15 cellular contexts compared by ENCODE assay signal in genomic region chr7:27154369-27154768, GRCh38. TPM values are rescaled to one million over a fixed set of nuclear protein-coding genes. Genes with fewer than 3 reads are reported as not detected.
DNase-seq lines count a peak whose midpoint lies in the region; ATAC-seq, FAIRE-seq and TF ChIP-seq lines count a peak whose summit lies in the region.
"Had no signal": no experiment of that assay in that cellular context is flagged by ENCODE, and none has a peak within 500 bp of the region (broad histone marks: within the 10 kb centered on the region; RNA-seq: fewer than 3 reads in every experiment).

No MANE protein-coding gene starts in this region.

- no peaks in the 10 kb centered on the region for H3K9me1 ChIP-seq in keratinocyte (ENCODE audit: control insufficient read depth, extremely low read depth, insufficient read depth, low read length)

- H3K9me3 ChIP-seq in T-helper 17 cell (ENCODE audit: control insufficient read depth, low read length, poor library complexity, severe bottlenecking) (no peaks in the 10 kb centered on the region), keratinocyte (ENCODE audit: control insufficient read depth, low read depth, low read length) (no peaks in the 10 kb centered on the region), skeletal muscle satellite cell (replicated peaks; ENCODE audit: low read length) (no peaks in the 10 kb centered on the region)
- H3K9me3 ChIP-seq: neutrophil, vagina had no signal

- peak overlapping the region; percentile 66 for H3K4me3 Mint-ChIP-seq in T-helper 17 cell

- H2AFZ ChIP-seq in keratinocyte (ENCODE audit: control insufficient read depth, low read length): no peak overlapping the region

- TF ChIP-seq CTCF in keratinocyte (optimal IDR thresholded peaks at IDR 0.05 in 1 of 3, IDR thresholded peaks at IDR 0.05 in 1 of 3, conservative IDR thresholded peaks at IDR 0.05 in 1 of 3; ENCODE audit: extremely low read depth in 1 of 3, insufficient read depth in 2 of 3, low read length in 3 of 3): no peak

- no peaks in the 10 kb centered on the region for H4K20me1 ChIP-seq in keratinocyte (ENCODE audit: control insufficient read depth, extremely low read depth, insufficient read depth, low read length)

- H3K27me3 Mint-ChIP-seq in T-helper 17 cell: peaks cover 92% of the 10 kb centered on the region

- H3K27ac Mint-ChIP-seq in T-helper 17 cell: peak overlapping the region; percentile 91

- H3K36me3 ChIP-seq in keratinocyte (ENCODE audit: control insufficient read depth in 2 of 2, extremely low read depth in 1 of 2, insufficient read depth in 2 of 2, low read length in 2 of 2) (no peaks in the 10 kb centered on the region), skeletal muscle satellite cell (ENCODE audit: insufficient read depth, low read length) (no peaks in the 10 kb centered on the region)
- H3K36me3 ChIP-seq: neutrophil, vagina had no signal

- peak; percentile 49 for DNase-seq in activated CD8-positive, alpha-beta memory T cell treated with anti-CD3 and anti-CD28 coated beads, Interleukin-2, amount 50 U/mL, for 48 hours
- no peak for DNase-seq in activated CD8-positive, alpha-beta memory T cell treated with anti-CD3 and anti-CD28 coated beads, Interleukin-2, amount 50 U/mL, for 4 hours
- DNase-seq in T-helper 17 cell (no peak), keratinocyte (ENCODE audit: low read depth, low spot score) (no peak), NCI-H510A (lab: John Stamatoyannopoulos, UW) (no peak), COLO668 (lab: John Stamatoyannopoulos, UW; ENCODE audit: unreplicated experiment) (no peak), putamen (ENCODE audit: low spot score) (no peak)
- DNase-seq: anterior cingulate cortex; effector memory CD4-positive, alpha-beta T cell; Kasumi-1; NCI-H2029 had no signal

- peak overlapping the region; percentile 87 for H3K27ac ChIP-seq in keratinocyte (ENCODE audit: control insufficient read depth, insufficient read depth, low read length)
- H3K27ac ChIP-seq: neutrophil, vagina had no signal

- no peak for FAIRE-seq in keratinocyte (lab: Jason Lieb, UNC)

- H3K79me2 ChIP-seq in keratinocyte (ENCODE audit: control insufficient read depth, insufficient read depth, low read length): peaks cover 59% of the 10 kb centered on the region

- dilution Hi-C loops in keratinocyte (cut with MboI; ENCODE audit: extremely low pct_ligation_motif_present, low sequenced_read_pairs): no loop called here

- no peaks in the 10 kb centered on the region for H3K27me3 ChIP-seq in keratinocyte (ENCODE audit: control insufficient read depth, extremely low read depth, insufficient read depth, low read length)
- no peaks in the 10 kb centered on the region for H3K27me3 ChIP-seq in skeletal muscle satellite cell (ENCODE audit: control insufficient read depth, insufficient read depth, low read length)
- H3K27me3 ChIP-seq: vagina had no signal

- peak overlapping the region; percentile 90 for H3K9ac ChIP-seq in keratinocyte (ENCODE audit: control insufficient read depth, extremely low read depth, insufficient read depth, low read length)
- no peak overlapping the region for H3K9ac ChIP-seq in skeletal muscle satellite cell (ENCODE audit: low read depth, low read length)

- H3K4me1 ChIP-seq in keratinocyte (ENCODE audit: control insufficient read depth, extremely low read depth, insufficient read depth, low read length): peaks cover 69% of the 10 kb centered on the region
- H3K4me1 ChIP-seq in skeletal muscle satellite cell (ENCODE audit: control insufficient read depth, insufficient read depth, low read length): peaks cover 40% of the 10 kb centered on the region

- peak overlapping the region in 2 of 3 experiments; percentile 73 to 94 for H3K4me3 ChIP-seq in keratinocyte (ENCODE audit: control insufficient read depth in 2 of 3, extremely low read depth in 1 of 3, insufficient read depth in 2 of 3, low read depth in 1 of 3, low read length in 3 of 3)
- no peak overlapping the region for H3K4me3 ChIP-seq in skeletal muscle satellite cell (ENCODE audit: low read length)

- ATAC-seq in T-helper 17 cell: no peak

- H3K4me1 Mint-ChIP-seq in T-helper 17 cell: peaks cover 49% of the 10 kb centered on the region

- H3K4me2 ChIP-seq in keratinocyte (ENCODE audit: control insufficient read depth, extremely low read depth, insufficient read depth, low read depth, low read length): peak overlapping the region; percentile 98
- H3K4me2 ChIP-seq in skeletal muscle satellite cell (ENCODE audit: low read length): peak overlapping the region; percentile 87

- peaks cover 15% of the 10 kb centered on the region for H3K36me3 Mint-ChIP-seq in T-helper 17 cell (ENCODE audit: low read depth)

RNA-seq across cellular contexts. Expression of gene HOXA3, which starts 2.0 kb away (rescaled TPM):
- not detected for total RNA-seq in T-helper 17 cell
- polyA plus RNA-seq in keratinocyte: 0.17 to 0.84 TPM (median 0.58 TPM) in 3 replicates
- polyA plus RNA-seq in keratinocyte (2011; ENCODE audit: low read depth): 0.87 TPM
- 0.55 and 0.95 TPM in 2 replicates for polyA plus RNA-seq in keratinocyte (2011; cell fraction: cytosol; rRNA removed)
- polyA plus RNA-seq in keratinocyte (2011; cell fraction: nucleus; rRNA removed): 1.2 and 2.0 TPM in 2 replicates
- 1.1 and 3.2 TPM in 2 replicates for polyA plus RNA-seq in keratinocyte (2012; ENCODE audit: low replicate concordance)
- polyA minus RNA-seq in keratinocyte: 0.22 to 1.2 TPM in 2 of 3 replicates, not detected in the other
- polyA minus RNA-seq in keratinocyte (2011; cell fraction: cytosol; rRNA and poly(A)+ RNA removed): 1.9 TPM
- polyA minus RNA-seq in keratinocyte (2011; cell fraction: nucleus; rRNA and poly(A)+ RNA removed): 0.54 and 1.2 TPM in 2 replicates
- 2.0 and 3.3 TPM in 2 replicates for total RNA-seq in skeletal muscle satellite cell (2012; rRNA removed)
- total RNA-seq: A673 had no signal

RNA-seq across cellular contexts. Expression of gene HOXA7, which starts 2.1 kb away (rescaled TPM):
- total RNA-seq in T-helper 17 cell: not detected
- 3.8 to 13.5 TPM (median 8.1 TPM) in 3 replicates for polyA plus RNA-seq in keratinocyte
- polyA plus RNA-seq in keratinocyte (2011; ENCODE audit: low read depth): 4.9 TPM
- 7.4 and 9.8 TPM in 2 replicates for polyA plus RNA-seq in keratinocyte (2011; cell fraction: cytosol; rRNA removed)
- 5.2 and 6.0 TPM in 2 replicates for polyA plus RNA-seq in keratinocyte (2011; cell fraction: nucleus; rRNA removed)
- 3.9 and 14.3 TPM in 2 replicates for polyA plus RNA-seq in keratinocyte (2012; ENCODE audit: low replicate concordance)
- 4.5 to 4.9 TPM (median 4.8 TPM) in 3 replicates for polyA minus RNA-seq in keratinocyte
- polyA minus RNA-seq in keratinocyte (2011; cell fraction: cytosol; rRNA and poly(A)+ RNA removed): 11.9 TPM
- polyA minus RNA-seq in keratinocyte (2011; cell fraction: nucleus; rRNA and poly(A)+ RNA removed): 2.0 and 2.3 TPM in 2 replicates
- 2.0 and 2.8 TPM in 2 replicates for total RNA-seq in skeletal muscle satellite cell (2012; rRNA removed)

RNA-seq across cellular contexts. Expression of gene HOXA6, which starts 6.8 kb away (rescaled TPM):
- total RNA-seq in T-helper 17 cell: not detected
- 0.52 to 0.72 TPM (median 0.54 TPM) in 3 replicates for polyA plus RNA-seq in keratinocyte
- not detected for polyA plus RNA-seq in keratinocyte (2011; ENCODE audit: low read depth)
- polyA plus RNA-seq in keratinocyte (2011; cell fraction: cytosol; rRNA removed): 0.26 and 0.68 TPM in 2 replicates
- 1.8 and 2.5 TPM in 2 replicates for polyA plus RNA-seq in keratinocyte (2011; cell fraction: nucleus; rRNA removed)
- polyA plus RNA-seq in keratinocyte (2012; ENCODE audit: low replicate concordance): 0.44 and 1.4 TPM in 2 replicates
- polyA minus RNA-seq in keratinocyte: 0.59 to 2.3 TPM (median 1.1 TPM) in 3 replicates
- not detected for polyA minus RNA-seq in keratinocyte (2011; cell fraction: cytosol; rRNA and poly(A)+ RNA removed)
- polyA minus RNA-seq in keratinocyte (2011; cell fraction: nucleus; rRNA and poly(A)+ RNA removed): 2.7 and 3.6 TPM in 2 replicates
- 5.6 and 8.7 TPM in 2 replicates for total RNA-seq in skeletal muscle satellite cell (2012; rRNA removed)
- total RNA-seq: A673 had no signal

RNA-seq across cellular contexts. Expression of gene HOXA5, which starts 10.9 kb away (rescaled TPM):
- under 1 TPM in 1 of 2 donors, not detected in 1; 0.26 TPM for total RNA-seq in T-helper 17 cell
- polyA plus RNA-seq in keratinocyte: 3.3 to 7.1 TPM (median 4.5 TPM) in 3 replicates
- polyA plus RNA-seq in keratinocyte (2011; ENCODE audit: low read depth): 6.8 TPM
- polyA plus RNA-seq in keratinocyte (2011; cell fraction: cytosol; rRNA removed): 3.1 and 4.3 TPM in 2 replicates
- polyA plus RNA-seq in keratinocyte (2011; cell fraction: nucleus; rRNA removed): 9.4 and 10.0 TPM in 2 replicates
- polyA plus RNA-seq in keratinocyte (2012; ENCODE audit: low replicate concordance): 3.2 and 5.0 TPM in 2 replicates
- polyA minus RNA-seq in keratinocyte: 2.3 to 4.3 TPM (median 2.7 TPM) in 3 replicates
- 4.4 TPM for polyA minus RNA-seq in keratinocyte (2011; cell fraction: cytosol; rRNA and poly(A)+ RNA removed)
- polyA minus RNA-seq in keratinocyte (2011; cell fraction: nucleus; rRNA and poly(A)+ RNA removed): 5.0 and 5.5 TPM in 2 replicates
- total RNA-seq in skeletal muscle satellite cell (2012; rRNA removed): 5.3 and 9.6 TPM in 2 replicates
- total RNA-seq: A673 had no signal

RNA-seq across cellular contexts. Expression of gene HOXA9, which starts 11.0 kb away (rescaled TPM):
- total RNA-seq in T-helper 17 cell: not detected
- polyA plus RNA-seq in keratinocyte: 9.0 to 40.5 TPM (median 28.1 TPM) in 3 replicates
- 76.1 TPM for polyA plus RNA-seq in keratinocyte (2011; ENCODE audit: low read depth)
- polyA plus RNA-seq in keratinocyte (2011; cell fraction: cytosol; rRNA removed): 20.4 and 23.2 TPM in 2 replicates
- polyA plus RNA-seq in keratinocyte (2011; cell fraction: nucleus; rRNA removed): 22.3 and 31.4 TPM in 2 replicates
- polyA plus RNA-seq in keratinocyte (2012; ENCODE audit: low replicate concordance): 21.1 and 27.0 TPM in 2 replicates
- polyA minus RNA-seq in keratinocyte: 1.5 to 5.7 TPM (median 4.0 TPM) in 3 replicates
- polyA minus RNA-seq in keratinocyte (2011; cell fraction: cytosol; rRNA and poly(A)+ RNA removed): 9.4 TPM
- 2.2 and 3.8 TPM in 2 replicates for polyA minus RNA-seq in keratinocyte (2011; cell fraction: nucleus; rRNA and poly(A)+ RNA removed)
- 14.6 and 20.3 TPM in 2 replicates for total RNA-seq in skeletal muscle satellite cell (2012; rRNA removed)
- total RNA-seq: A673 had no signal
